In the genomic region with DNA sequence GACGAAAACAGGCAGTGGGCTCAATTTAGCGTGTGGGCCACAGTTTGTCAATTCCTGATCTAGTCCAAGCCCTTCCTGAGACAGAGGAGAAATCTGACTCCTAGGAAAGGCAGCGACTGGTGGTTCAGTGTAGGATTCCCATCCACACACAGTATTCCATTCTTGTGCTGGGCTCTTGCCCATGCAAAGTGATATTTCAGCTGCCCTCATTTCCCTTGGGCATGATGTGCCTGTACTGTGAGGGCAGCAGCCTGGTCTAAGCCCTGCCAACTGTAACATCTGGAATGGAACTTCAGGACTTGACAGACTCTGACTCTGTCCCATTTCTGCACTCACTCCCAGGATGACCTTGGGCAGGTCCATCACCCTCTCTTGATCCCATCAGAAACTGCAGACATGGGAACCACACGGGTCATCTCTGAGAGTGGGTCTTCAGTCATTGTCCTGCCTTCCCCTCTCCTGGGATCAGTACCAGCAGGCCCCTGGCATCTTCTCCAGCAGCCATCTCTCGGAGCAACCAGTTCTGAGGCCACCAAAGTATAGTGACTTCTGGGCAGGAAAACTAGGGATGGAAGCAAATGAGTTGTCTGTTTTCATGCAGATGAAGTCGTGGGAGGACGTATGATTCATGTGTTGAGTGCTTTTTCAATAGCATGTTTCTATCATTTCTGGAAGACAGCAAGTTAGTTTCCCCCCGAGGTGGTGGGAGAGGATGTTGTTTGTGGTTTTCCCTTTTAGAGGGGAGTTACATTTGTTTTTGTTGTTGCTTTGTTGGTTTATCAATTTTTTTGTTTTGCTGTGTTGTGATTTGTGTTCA, we compare ENCODE assay signal across 14 cellular contexts. TPM values are rescaled to one million over a fixed set of nuclear protein-coding genes. Genes with fewer than 3 reads are reported as not detected.
A peak's percentile ranks its signal among the peaks of the same experiment; 100 is the strongest.
DNase-seq lines count a peak whose midpoint lies in the region; ATAC-seq, FAIRE-seq and TF ChIP-seq lines count a peak whose summit lies in the region.
"Had no signal": no experiment of that assay in that cellular context is flagged by ENCODE, and none has a peak within 500 bp of the region (broad histone marks: within the 10 kb centered on the region; RNA-seq: fewer than 3 reads in every experiment).

No MANE protein-coding gene starts in this region.

- 0 out of 2 replicates have a peak overlapping the region, but pooled peaks have one; percentile 1 for H3K4me2 ChIP-seq in GM12878 (ENCODE audit: control insufficient read depth, insufficient read depth)
- H3K4me2 ChIP-seq in smooth muscle cell: peak overlapping the region; percentile 29
- H3K4me2 ChIP-seq: KMS-11 had no signal

- SMC1A ChIA-PET in GM12878 (lab: Charles Lee; ENCODE audit: uncharacterized antibody, unreplicated experiment): no interaction called here

- intact Hi-C loops in GM12878 (cut with micrococcal nuclease; ENCODE audit: unreplicated experiment): no loop called here

- H3K4me1 ChIP-seq in GM12878 (ENCODE audit: control insufficient read depth, insufficient read depth, low read length) (peaks cover 26% of the 10 kb centered on the region), smooth muscle cell (ENCODE audit: low read depth) (peaks cover 5% of the 10 kb centered on the region)

- no peaks in the 10 kb centered on the region for H3F3A ChIP-seq in smooth muscle cell (ENCODE audit: low read depth)

- FAIRE-seq in GM12878 (lab: Jason Lieb, UNC): no peak
- FAIRE-seq: G401.6, H54 had no signal

- CTCF ChIA-PET in GM12878 (lab: Yijun Ruan, JAX): no interaction called here

- 41% methylated on average over 8 of the region's 8 CpGs for WGBS in GM12878 (ENCODE audit: insufficient coverage, insufficient replicate concordance, low lambda C conversion rate, missing lambda C conversion rate)
- 65% methylated on average over 8 of the region's 8 CpGs for WGBS in smooth muscle cell (ENCODE audit: low lambda C conversion rate)

- ATAC-seq in GM12878: no peak

- H3K9ac ChIP-seq in GM12878 (ENCODE audit: control insufficient read depth, insufficient read depth, low read length): no peak overlapping the region
- H3K9ac ChIP-seq in smooth muscle cell (ENCODE audit: low read depth): no peak overlapping the region
- H3K9ac ChIP-seq: KMS-11 had no signal

- peak; percentile 70 for DNase-seq in activated T-cell treated with anti-CD3 and anti-CD28 coated beads, Interleukin-2, amount 50 U/mL, for 24 hours
- DNase-seq in activated T-cell treated with anti-CD3 and anti-CD28 coated beads, Interleukin-2, amount 50 U/mL, for 1 hour: no peak
- peak; percentile 76 for DNase-seq in RPMI7951 (ENCODE audit: low read depth)
- no peak for DNase-seq in GM12878 (ENCODE audit: low read depth, low spot score)
- DNase-seq in smooth muscle cell (lab: John Stamatoyannopoulos, UW; ENCODE audit: unreplicated experiment): no peak
- DNase-seq in T1000 (lab: John Stamatoyannopoulos, UW): no peak
- no peak for DNase-seq in NOMO-1 treated with DMSO at 0.1 percent for 48 hours (lab: John Stamatoyannopoulos, UW; ENCODE audit: unreplicated experiment)
- DNase-seq in NCI-H1048 (lab: John Stamatoyannopoulos, UW): no peak
- DNase-seq: hypothalamus, right cardiac atrium had no signal

- in situ Hi-C loops in GM12878 (cut with MboI): no loop called here

- H3K4me1 Mint-ChIP-seq in activated T-cell treated with anti-CD3 and anti-CD28 coated beads, Interleukin-2, amount 50 U/mL, for 24 hours (ENCODE audit: low read depth): peaks cover 82% of the 10 kb centered on the region

- POLR2A ChIA-PET in GM12878 (lab: Charles Lee): no interaction called here

- BruUV-seq in GM12878 (replicated peaks; lab: Mats Ljungman, UMichigan): no TSS peak

- no peak for TF ChIP-seq RAD21 in GM12878 (IDR thresholded peaks at IDR 0.05; ENCODE audit: insufficient read depth, low read depth, low read length)

- no peaks in the 10 kb centered on the region for H3K27me3 Mint-ChIP-seq in activated T-cell treated with anti-CD3 and anti-CD28 coated beads, Interleukin-2, amount 50 U/mL, for 24 hours

- H3K9me3 ChIP-seq in GM12878 (replicated peaks; ENCODE audit: control insufficient read depth, insufficient read depth, low read length) (no peaks in the 10 kb centered on the region), smooth muscle cell (replicated peaks; ENCODE audit: low read depth) (no peaks in the 10 kb centered on the region)

- H4K20me1 ChIP-seq in GM12878 (ENCODE audit: control insufficient read depth, insufficient read depth): no peaks in the 10 kb centered on the region
- no peaks in the 10 kb centered on the region for H4K20me1 ChIP-seq in smooth muscle cell (ENCODE audit: low read depth)

- peak overlapping the region; percentile 91 for H3K27ac Mint-ChIP-seq in activated T-cell treated with anti-CD3 and anti-CD28 coated beads, Interleukin-2, amount 50 U/mL, for 24 hours
- H3K27ac Mint-ChIP-seq: mesothelial cell of epicardium had no signal

- H3K79me2 ChIP-seq in GM12878 (ENCODE audit: control insufficient read depth, insufficient read depth, low read length) (no peaks in the 10 kb centered on the region), smooth muscle cell (ENCODE audit: low read depth) (no peaks in the 10 kb centered on the region)

- no peaks in the 10 kb centered on the region for H3K9me3 Mint-ChIP-seq in activated T-cell treated with anti-CD3 and anti-CD28 coated beads, Interleukin-2, amount 50 U/mL, for 24 hours
- H3K9me3 Mint-ChIP-seq: mesothelial cell of epicardium had no signal

- H3K27ac ChIP-seq in GM12878 (ENCODE audit: control insufficient read depth, insufficient read depth) (peak overlapping the region; percentile 38), smooth muscle cell (ENCODE audit: low read depth) (no peak overlapping the region)
- H3K27ac ChIP-seq: KMS-11 had no signal

- H3K27me3 ChIP-seq in GM12878 (replicated peaks in 1 of 2; ENCODE audit: control insufficient read depth in 2 of 2, insufficient read depth in 2 of 2, low read length in 1 of 2) (no peaks in the 10 kb centered on the region), smooth muscle cell (ENCODE audit: low read depth) (no peaks in the 10 kb centered on the region)

- no peak for TF ChIP-seq CTCF in GM12878 (IDR thresholded peaks at IDR 0.05 in 2 of 3, conservative IDR thresholded peaks at IDR 0.05 in 1 of 3; ENCODE audit: control insufficient read depth in 2 of 3, extremely low read depth in 1 of 3, insufficient read depth in 1 of 3, low read depth in 3 of 3, low read length in 3 of 3)
- no peak for TF ChIP-seq CTCF in smooth muscle cell (IDR thresholded peaks at IDR 0.05; ENCODE audit: borderline replicate concordance, insufficient read depth, poor library complexity, severe bottlenecking)

- H3K4me3 ChIP-seq in GM12878 (no peak overlapping the region), smooth muscle cell (no peak overlapping the region)

- H3K36me3 Mint-ChIP-seq in activated T-cell treated with anti-CD3 and anti-CD28 coated beads, Interleukin-2, amount 50 U/mL, for 24 hours (ENCODE audit: low read depth): no peaks in the 10 kb centered on the region
- H3K36me3 Mint-ChIP-seq: mesothelial cell of epicardium had no signal

- RAD21 ChIA-PET in GM12878 (lab: Charles Lee; ENCODE audit: unreplicated experiment): no interaction called here

- no peak for TF ChIP-seq POLR2A in GM12878 (IDR thresholded peaks at IDR 0.05; ENCODE audit: low read depth, low read length)

- H2AFZ ChIP-seq in GM12878 (ENCODE audit: control insufficient read depth, low read depth, low read length) (peak overlapping the region; percentile 38), smooth muscle cell (ENCODE audit: low read depth) (peak overlapping the region; percentile 3)

- no peaks in the 10 kb centered on the region for H3K36me3 ChIP-seq in GM12878 (ENCODE audit: control insufficient read depth in 2 of 2, insufficient read depth in 2 of 2, low read length in 1 of 2)
- H3K36me3 ChIP-seq in smooth muscle cell (ENCODE audit: low read depth): no peaks in the 10 kb centered on the region

- TF ChIP-seq EP300 in GM12878 (IDR thresholded peaks at IDR 0.05; ENCODE audit: borderline replicate concordance in 1 of 2, control insufficient read depth in 1 of 2, low read depth in 2 of 2, low read length in 2 of 2): no peak

- H3K4me3 Mint-ChIP-seq in activated T-cell treated with anti-CD3 and anti-CD28 coated beads, Interleukin-2, amount 50 U/mL, for 24 hours: peak overlapping the region; percentile 10
- H3K4me3 Mint-ChIP-seq: mesothelial cell of epicardium had no signal

TF ChIP-seq in GM12878, 131 proteins besides CTCF, POLR2A, EP300 and RAD21 (continues in another document):
- TF ChIP-seq RUNX3 (IDR thresholded peaks at IDR 0.05; ENCODE audit: low read length) (peak; percentile 91), NFXL1 (IDR thresholded peaks at IDR 0.05; ENCODE audit: borderline replicate concordance) (no peak), ETV6 (conservative IDR thresholded peaks at IDR 0.05 in 1 of 2, IDR thresholded peaks at IDR 0.05 in 1 of 2; ENCODE audit: borderline replicate concordance in 1 of 2, low read depth in 1 of 2) (peak in 1 of 2 experiments; percentile 44; a peak in 1 of 4 replicates), TARDBP (IDR thresholded peaks at IDR 0.05; ENCODE audit: borderline replicate concordance) (no peak), CREM (IDR thresholded peaks at IDR 0.05; ENCODE audit: low read depth) (0 out of 2 replicates have a peak, but pooled peaks have one; percentile 23), BMI1 (IDR thresholded peaks at IDR 0.05; ENCODE audit: borderline replicate concordance) (no peak)

RNA-seq across cellular contexts. Expression of a gene that starts 54.2 kb away (rescaled TPM):
- not detected in 2 replicates for total RNA-seq in RPMI7951 (2014; rRNA removed; shearing (Covaris generic))
- total RNA-seq in GM12878 (2013; cell fraction: nucleolus; rRNA removed): 1.8 and 3.6 TPM in 2 replicates
- total RNA-seq in GM12878 (2014; rRNA removed) (0.68 and 1.5 TPM in 2 replicates), GM12878 (2014; rRNA removed; fragmentation: Illumina TruSeq; extraction: Trizol) (1.6 and 2.5 TPM in 2 replicates), GM12878 (2021) (0.85 and 2.2 TPM in 2 replicates), smooth muscle cell (not detected in 2 replicates)
- 1.8 TPM for polyA plus RNA-seq in GM12878 (2011; ENCODE audit: low read depth)
- polyA plus RNA-seq in GM12878 (2011; rRNA removed) (0.58 and 0.73 TPM in 2 replicates), GM12878 (2014; fragmentation: Illumina TruSeq; extraction: Trizol) (1.1 and 2.1 TPM in 2 replicates), GM12878 (2014; fragmentation: Nextera tagmentation; extraction: Ambion mirVana) (under 1 TPM; 0.62 to 0.64 TPM), GM12878 (2014; rRNA removed) (0.71 and 1.7 TPM in 2 replicates), GM12878 (2016; fragmentation: Nextera tagmentation; extraction: Ambion mirVana) (1 to 10 TPM in 1 of 2 experiments, under 1 TPM in 1; 0.59 to 2.0 TPM), smooth muscle cell (0.08 TPM in 1 of 2 replicates, not detected in the other)
- polyA plus RNA-seq in GM12878 (2011; cell fraction: cytosol; rRNA removed): 0.34 and 0.37 TPM in 2 replicates
- polyA plus RNA-seq in GM12878 (2011; cell fraction: nucleus; rRNA removed): 0.29 and 0.37 TPM in 2 replicates
- polyA plus RNA-seq in GM12878 (2012): 0.74 and 1.3 TPM in 2 replicates
- polyA minus RNA-seq in GM12878 (2011; rRNA and poly(A)+ RNA removed): 0.44 and 1.7 TPM in 2 replicates
- polyA minus RNA-seq in GM12878 (2011; cell fraction: cytosol; rRNA and poly(A)+ RNA removed): not detected in 2 replicates
- 0.60 and 0.96 TPM in 2 replicates for polyA minus RNA-seq in GM12878 (2011; cell fraction: nucleus; rRNA and poly(A)+ RNA removed)
- total RNA-seq: mesothelial cell of epicardium, right cardiac atrium had no signal
- polyA plus RNA-seq: right cardiac atrium had no signal

Comparison
In these comparisons a context has a peak if more than half of its experiments do, and no peak if none do; other contexts are left out.
1. DNase-seq: peak in activated T-cell treated with anti-CD3 and anti-CD28 coated beads, Interleukin-2, amount 50 U/mL, for 24 hours (single experiment) and RPMI7951 (single experiment); none in activated T-cell treated with anti-CD3 and anti-CD28 coated beads, Interleukin-2, amount 50 U/mL, for 1 hour (single experiment), GM12878 (single experiment), smooth muscle cell (single experiment), T1000 (single experiment), NOMO-1 treated with DMSO at 0.1 percent for 48 hours (single experiment) and NCI-H1048 (single experiment).